8 cellular contexts compared by ENCODE assay signal in the genomic region with DNA sequence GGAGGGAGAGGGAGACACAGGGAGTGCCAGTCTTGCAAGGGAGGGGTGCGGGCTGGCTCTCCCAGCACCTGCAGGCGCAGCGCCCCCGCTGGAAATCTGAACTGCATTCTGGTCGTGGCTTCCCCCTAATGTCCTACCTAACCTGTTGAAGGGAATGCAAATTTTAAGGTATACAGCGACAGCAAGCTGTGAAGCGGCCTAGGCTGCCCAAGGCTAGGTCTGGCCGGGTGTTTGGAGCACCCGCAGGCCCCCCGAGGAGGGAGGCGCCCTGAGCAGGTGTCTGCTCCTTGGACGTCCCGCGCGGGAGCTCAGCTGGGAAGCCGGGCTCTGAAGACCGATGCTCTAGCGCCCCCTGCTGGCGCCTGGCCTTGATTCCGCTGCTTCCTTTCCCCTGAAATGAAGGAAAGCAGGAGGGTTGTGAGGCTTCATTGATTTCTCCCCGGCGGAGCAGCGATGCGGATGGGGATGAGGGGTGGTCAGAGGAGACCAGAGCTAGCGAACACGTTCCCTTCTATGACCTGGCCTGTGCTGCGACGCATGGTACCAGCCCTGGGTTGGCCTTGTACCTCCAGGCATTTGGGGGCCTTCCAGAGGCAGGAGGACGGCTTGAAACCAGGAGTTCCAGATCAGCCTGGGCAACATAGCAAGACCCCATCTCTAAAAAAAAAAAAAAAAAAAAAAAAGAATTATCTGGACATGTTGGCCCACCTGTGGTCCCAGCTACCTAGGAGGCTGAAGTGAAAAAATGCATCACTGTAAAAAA.
DNase-seq lines count a peak whose midpoint lies in the region; ATAC-seq and TF ChIP-seq lines count a peak whose summit lies in the region.

No MANE protein-coding gene starts in this region.

- no peaks in the 10 kb centered on the region for H3K9me3 ChIP-seq in ovary

- no peak for ATAC-seq in stimulated activated memory B cell treated with anti-CD40 and anti-IgM and Interleukin-4, amounts not matched to agents 10 μg/mL and 1 μg/mL and 100 μg/mL, for 72 hours

- TF ChIP-seq CTCF in ovary (IDR thresholded peaks at IDR 0.05) = peak; percentile 89 to 98 (median 94)
- TF ChIP-seq CTCF in type B pancreatic cell (conservative IDR thresholded peaks at IDR 0.05) = peak; percentile 99

- TF ChIP-seq POLR2A in ovary (IDR thresholded peaks at IDR 0.05) = no peak

- H3K27ac Mint-ChIP-seq in activated naive CD4-positive, alpha-beta T cell treated with anti-CD3 and anti-CD28 coated beads for 36 hours = no peak overlapping the region
- H3K27ac Mint-ChIP-seq in type B pancreatic cell = peak overlapping the region; percentile 35
- no peak overlapping the region for H3K27ac Mint-ChIP-seq in stimulated activated memory B cell treated with anti-CD40 and anti-IgM and Interleukin-4, amounts not matched to agents 10 μg/mL and 1 μg/mL and 100 μg/mL, for 72 hours

- H3K4me1 ChIP-seq in ovary (ENCODE audit: insufficient read depth) = no peaks in the 10 kb centered on the region

- no peaks in the 10 kb centered on the region for H3K36me3 Mint-ChIP-seq in activated naive CD4-positive, alpha-beta T cell treated with anti-CD3 and anti-CD28 coated beads for 36 hours (ENCODE audit: low read depth)
- H3K36me3 Mint-ChIP-seq in type B pancreatic cell = no peaks in the 10 kb centered on the region
- H3K36me3 Mint-ChIP-seq in stimulated activated memory B cell treated with anti-CD40 and anti-IgM and Interleukin-4, amounts not matched to agents 10 μg/mL and 1 μg/mL and 100 μg/mL, for 72 hours = no peaks in the 10 kb centered on the region

- no peak overlapping the region for H3K4me3 Mint-ChIP-seq in activated naive CD4-positive, alpha-beta T cell treated with anti-CD3 and anti-CD28 coated beads for 36 hours
- peak overlapping the region; percentile 66 for H3K4me3 Mint-ChIP-seq in type B pancreatic cell
- H3K4me3 Mint-ChIP-seq in stimulated activated memory B cell treated with anti-CD40 and anti-IgM and Interleukin-4, amounts not matched to agents 10 μg/mL and 1 μg/mL and 100 μg/mL, for 72 hours = no peak overlapping the region

- H3K27ac ChIP-seq in ovary = no peak overlapping the region

- intact Hi-C loops in activated naive CD4-positive, alpha-beta T cell treated with anti-CD3 and anti-CD28 coated beads for 36 hours (cut with micrococcal nuclease) = loop anchor here (1.0 kb wide), 2 partner anchors 876 to 904 kb away; no protein-coding TSS in a partner anchor
- intact Hi-C loops in head of caudate nucleus (cut with DNase I) = loop anchor here (5.0 to 10.0 kb wide), 2 partner anchors 876 to 908 kb away; no protein-coding TSS in a partner anchor
- intact Hi-C loops in ovary (cut with DNase I) = loop anchor here (2.0 to 10.0 kb wide), 6 partner anchors 498 to 908 kb away; no protein-coding TSS in a partner anchor

- 3 to 4% (median 3%) methylated on average over 29 of the region's 29 CpGs for WGBS in ovary, 3 donors

- peak overlapping the region; percentile 17 for H3K4me3 ChIP-seq in ovary

- TF ChIP-seq EP300 in Ishikawa (IDR thresholded peaks at IDR 0.05; ENCODE audit: borderline replicate concordance) (no peak), ovary (IDR thresholded peaks at IDR 0.05) (no peak)

- CTCF ChIA-PET in activated naive CD4-positive, alpha-beta T cell treated with anti-CD3 and anti-CD28 coated beads for 36 hours (lab: Charles Lee) = interaction anchor here (0.5 to 2.9 kb wide), 10 partner anchors 11 to 1007 kb away, joined by 3 to 21 read pairs (median 4); no protein-coding TSS in a partner anchor

- peaks cover 4% of the 10 kb centered on the region for H3K9me3 Mint-ChIP-seq in activated naive CD4-positive, alpha-beta T cell treated with anti-CD3 and anti-CD28 coated beads for 36 hours
- peaks cover 4% of the 10 kb centered on the region for H3K9me3 Mint-ChIP-seq in type B pancreatic cell
- no peaks in the 10 kb centered on the region for H3K9me3 Mint-ChIP-seq in stimulated activated memory B cell treated with anti-CD40 and anti-IgM and Interleukin-4, amounts not matched to agents 10 μg/mL and 1 μg/mL and 100 μg/mL, for 72 hours

- DNase-seq in GDM1 (lab: John Stamatoyannopoulos, UW) = peak; percentile 18
- peak; percentile 51 to 62 for DNase-seq in SHP77 (lab: John Stamatoyannopoulos, UW)
- peak; percentile 74 for DNase-seq in activated naive CD4-positive, alpha-beta T cell treated with anti-CD3 and anti-CD28 coated beads for 36 hours
- DNase-seq in head of caudate nucleus = peak; percentile 69 to 95 (median 88)
- DNase-seq in ovary = peak; percentile 85 to 93 (median 91)
- peak; percentile 91 for DNase-seq in type B pancreatic cell (ENCODE audit: extremely low spot score, unreplicated experiment)

- peak; percentile 71 for TF ChIP-seq RAD21 in Ishikawa (IDR thresholded peaks at IDR 0.05; ENCODE audit: low read depth)

- no peaks in the 10 kb centered on the region for H3K36me3 ChIP-seq in ovary

- no peaks in the 10 kb centered on the region for H3K4me1 Mint-ChIP-seq in activated naive CD4-positive, alpha-beta T cell treated with anti-CD3 and anti-CD28 coated beads for 36 hours (ENCODE audit: low read depth)
- peaks cover 6% of the 10 kb centered on the region for H3K4me1 Mint-ChIP-seq in type B pancreatic cell (ENCODE audit: unreplicated experiment)
- peaks cover 10% of the 10 kb centered on the region for H3K4me1 Mint-ChIP-seq in stimulated activated memory B cell treated with anti-CD40 and anti-IgM and Interleukin-4, amounts not matched to agents 10 μg/mL and 1 μg/mL and 100 μg/mL, for 72 hours

- peaks cover 6% of the 10 kb centered on the region for H3K27me3 Mint-ChIP-seq in activated naive CD4-positive, alpha-beta T cell treated with anti-CD3 and anti-CD28 coated beads for 36 hours (ENCODE audit: low read depth)
- H3K27me3 Mint-ChIP-seq in type B pancreatic cell = peaks cover 3% of the 10 kb centered on the region
- H3K27me3 Mint-ChIP-seq in stimulated activated memory B cell treated with anti-CD40 and anti-IgM and Interleukin-4, amounts not matched to agents 10 μg/mL and 1 μg/mL and 100 μg/mL, for 72 hours = peaks cover 16% of the 10 kb centered on the region

- no peaks in the 10 kb centered on the region for H3K27me3 ChIP-seq in ovary

TF ChIP-seq in Ishikawa, 13 proteins besides CTCF, POLR2A, EP300 and RAD21:
- no peak for TF ChIP-seq YY1 (IDR thresholded peaks at IDR 0.05; ENCODE audit: low read depth)
- TF ChIP-seq, protein P1, sequence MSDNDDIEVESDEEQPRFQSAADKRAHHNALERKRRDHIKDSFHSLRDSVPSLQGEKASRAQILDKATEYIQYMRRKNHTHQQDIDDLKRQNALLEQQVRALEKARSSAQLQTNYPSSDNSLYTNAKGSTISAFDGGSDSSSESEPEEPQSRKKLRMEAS (IDR thresholded peaks at IDR 0.05) = no peak
- TF ChIP-seq EGR1 (IDR thresholded peaks at IDR 0.05) = no peak
- no peak for TF ChIP-seq NFIC (IDR thresholded peaks at IDR 0.05)
- TF ChIP-seq CEBPB (IDR thresholded peaks at IDR 0.05) = no peak
TF ChIP-seq in Ishikawa: peak in this region for 0.

Comparison
In these comparisons a context has a peak if more than half of its experiments do, and no peak if none do; other contexts are left out.
1. DNase-seq: peak in every context shown above with its lines; median percentile 91 in ovary; 91 in type B pancreatic cell; 88 in head of caudate nucleus; 74 in activated naive CD4-positive, alpha-beta T cell treated with anti-CD3 and anti-CD28 coated beads for 36 hours; 56 in SHP77; 18 in GDM1.